In the genomic region with DNA sequence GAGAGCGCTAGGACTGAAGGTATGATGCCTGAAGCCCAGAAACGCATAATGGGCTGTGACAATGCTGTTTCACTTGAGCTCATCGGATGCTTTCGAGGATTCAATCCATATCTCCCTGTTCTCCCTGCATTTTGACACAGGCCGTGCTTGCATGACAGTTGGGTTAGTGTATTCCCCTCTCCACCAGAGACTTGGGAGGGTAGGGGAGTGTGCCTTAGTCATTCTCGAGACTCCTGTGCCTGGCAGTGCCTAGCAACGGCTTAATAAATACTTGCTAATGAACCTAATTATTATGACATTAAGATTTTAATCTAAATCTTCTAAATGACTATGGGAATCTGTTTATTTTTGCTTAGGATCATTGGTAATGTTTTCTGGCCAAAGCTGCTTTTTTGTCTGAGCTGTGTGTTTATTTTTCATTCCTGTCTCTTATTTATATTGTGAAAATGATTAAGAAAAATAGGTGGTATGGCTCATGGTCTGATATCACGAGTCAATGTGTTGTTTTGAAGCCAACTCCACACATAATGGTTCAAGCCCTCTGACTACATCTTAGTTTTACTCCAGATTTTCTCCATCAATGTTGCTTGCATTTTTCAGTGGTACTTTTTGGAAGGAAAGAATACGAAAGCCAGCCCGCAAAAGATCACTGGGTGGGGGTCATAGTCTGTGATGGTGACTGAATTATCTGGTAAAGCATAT, we compare ENCODE assay signal across 1 cellular context.
TF ChIP-seq lines count a peak whose summit lies in the region.

No MANE protein-coding gene starts in this region.

TF ChIP-seq in IMR-90, 13 proteins besides CTCF, POLR2A, EP300 and RAD21:
- TF ChIP-seq BHLHE40 (IDR thresholded peaks at IDR 0.05; ENCODE audit: low read depth, low read length) (peak; percentile 9; the same call in 1 of the 2 replicates), NFE2L2 (IDR thresholded peaks at IDR 0.05; ENCODE audit: low read depth, low read length) (no peak)
TF ChIP-seq in IMR-90: peak in this region for 1.
